In genomic region chr2:200901459-200902072, GRCh38 we compare ENCODE assay signal across 8 cellular contexts. TPM values are rescaled to one million over a fixed set of nuclear protein-coding genes. Genes with fewer than 3 reads are reported as not detected.
DNase-seq lines count a peak whose midpoint lies in the region; ATAC-seq and TF ChIP-seq lines count a peak whose summit lies in the region.

No MANE protein-coding gene starts in this region.

- H3K36me3 ChIP-seq in BJ (ENCODE audit: control insufficient read depth, insufficient read depth, low read length): peaks cover 2% of the 10 kb centered on the region

- no peak overlapping the region for H3K4me3 ChIP-seq in BJ (ENCODE audit: low read depth, low read length)
- H3K4me3 ChIP-seq in WI38 (ENCODE audit: low read depth, low read length): no peak overlapping the region
- H3K4me3 ChIP-seq in cardiac fibroblast (replicated peaks in 1 of 2; ENCODE audit: low read depth in 2 of 2, low read length in 2 of 2): no peak overlapping the region

- TF ChIP-seq CTCF in BJ (IDR thresholded peaks at IDR 0.05; ENCODE audit: insufficient read depth, low read depth, low read length) (peak; percentile 83), WI38 (IDR thresholded peaks at IDR 0.05; ENCODE audit: low read depth, low read length) (peak; percentile 70), cardiac fibroblast (IDR thresholded peaks at IDR 0.05; ENCODE audit: low read depth, low read length) (peak; percentile 86)

- no peaks in the 10 kb centered on the region for H3K27me3 ChIP-seq in BJ (ENCODE audit: control insufficient read depth, insufficient read depth, low read length)

- ATAC-seq in HG03280 (IDR thresholded peaks at IDR 0.05; ENCODE audit: unreplicated experiment): peak; percentile 100

- DNase-seq in BJ (ENCODE audit: low read depth) (peak; percentile 63), GM19238 (ENCODE audit: insufficient read length, low spot score) (peak; percentile 56), NCI-H226 (peak; percentile 41), cardiac fibroblast (ENCODE audit: low read depth in 2 of 2) (peak; percentile 93 to 95), kidney glomerular epithelial cell (lab: John Stamatoyannopoulos, UW) (peak; percentile 87)
- DNase-seq in stimulated activated CD4-positive, alpha-beta T cell treated with anti-CD3 and anti-CD28 coated beads, Interleukin-4, amount 100 ng/mL, for 4 hours: peak; percentile 43 to 72

- CTCF ChIA-PET in BJ (lab: Yijun Ruan, JAX): interaction anchor here (0.6 to 1.6 kb wide), 26 partner anchors 9 to 335 kb away, joined by 3 to 18 read pairs (median 4); partner anchors contain the start of genes CASP10, HYCC2, NDUFB3 and NIF3L1

- POLR2A ChIA-PET in BJ (lab: Charles Lee): no interaction called here

RNA-seq across cellular contexts. Expression of gene NIF3L1, which starts 12.4 kb away (rescaled TPM):
- polyA plus RNA-seq in BJ (2011; rRNA removed): 37.5 and 51.3 TPM in 2 replicates
- polyA minus RNA-seq in BJ (2011; rRNA and poly(A)+ RNA removed): 15.7 and 24.4 TPM in 2 replicates

RNA-seq across cellular contexts. Expression of gene PPIL3, which starts 12.7 kb away (rescaled TPM):
- 20.8 and 47.8 TPM in 2 replicates for polyA plus RNA-seq in BJ (2011; rRNA removed)
- polyA minus RNA-seq in BJ (2011; rRNA and poly(A)+ RNA removed): 4.7 and 9.7 TPM in 2 replicates

RNA-seq across cellular contexts. Expression of gene CLK1, which starts 37.1 kb away (rescaled TPM):
- 35.9 and 66.2 TPM in 2 replicates for polyA plus RNA-seq in BJ (2011; rRNA removed)
- polyA minus RNA-seq in BJ (2011; rRNA and poly(A)+ RNA removed): 13.3 and 18.5 TPM in 2 replicates

Comparison
In these comparisons a context has a peak if more than half of its experiments do, and no peak if none do; other contexts are left out.
1. DNase-seq: peak in every context shown above with its lines; median percentile 94 in cardiac fibroblast; 87 in kidney glomerular epithelial cell; 63 in BJ; 58 in stimulated activated CD4-positive, alpha-beta T cell treated with anti-CD3 and anti-CD28 coated beads, Interleukin-4, amount 100 ng/mL, for 4 hours; 56 in GM19238; 41 in NCI-H226.